Comparison of ENCODE assay signal across 8 cellular contexts in the genomic region with DNA sequence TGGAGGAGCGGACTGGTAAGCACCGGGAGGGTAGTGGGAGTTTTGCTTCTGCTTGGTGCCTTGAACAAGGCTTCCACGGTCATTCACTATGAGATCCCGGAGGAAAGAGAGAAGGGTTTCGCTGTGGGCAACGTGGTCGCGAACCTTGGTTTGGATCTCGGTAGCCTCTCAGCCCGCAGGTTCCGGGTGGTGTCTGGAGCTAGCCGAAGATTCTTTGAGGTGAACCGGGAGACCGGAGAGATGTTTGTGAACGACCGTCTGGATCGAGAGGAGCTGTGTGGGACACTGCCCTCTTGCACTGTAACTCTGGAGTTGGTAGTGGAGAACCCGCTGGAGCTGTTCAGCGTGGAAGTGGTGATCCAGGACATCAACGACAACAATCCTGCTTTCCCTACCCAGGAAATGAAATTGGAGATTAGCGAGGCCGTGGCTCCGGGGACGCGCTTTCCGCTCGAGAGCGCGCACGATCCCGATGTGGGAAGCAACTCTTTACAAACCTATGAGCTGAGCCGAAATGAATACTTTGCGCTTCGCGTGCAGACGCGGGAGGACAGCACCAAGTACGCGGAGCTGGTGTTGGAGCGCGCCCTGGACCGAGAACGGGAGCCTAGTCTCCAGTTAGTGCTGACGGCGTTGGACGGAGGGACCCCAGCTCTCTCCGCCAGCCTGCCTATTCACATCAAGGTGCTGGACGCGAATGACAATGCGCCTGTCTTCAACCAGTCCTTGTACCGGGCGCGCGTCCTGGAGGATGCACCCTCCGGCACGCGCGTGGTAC. TPM values are rescaled to one million over a fixed set of nuclear protein-coding genes. Genes with fewer than 3 reads are reported as not detected.
DNase-seq lines count a peak whose midpoint lies in the region; ATAC-seq and TF ChIP-seq lines count a peak whose summit lies in the region.

No MANE protein-coding gene starts in this region.

- no peak overlapping the region for H2AFZ ChIP-seq in Karpas-422 (ENCODE audit: low read length)

- peaks cover 57% of the 10 kb centered on the region for H3K79me2 ChIP-seq in Karpas-422 (ENCODE audit: low read length)

- peak; percentile 78 for DNase-seq in G401 (ENCODE audit: low spot score)
- peak; percentile 59 for DNase-seq in Karpas-422
- DNase-seq in activated T-cell treated with anti-CD3 and anti-CD28 coated beads, Interleukin-2, amount 50 U/mL, for 72 hours, result peak in 1 of 2 donors; percentile 15
- DNase-seq in glomerular endothelial cell (ENCODE audit: extremely low read depth, low read depth, low spot score), result peak; percentile 37
- DNase-seq in ovary, result peak; percentile 60 to 81 (median 71)
- DNase-seq in GM19240 (ENCODE audit: insufficient read length, low spot score), result no peak
- DNase-seq in LoVo (ENCODE audit: low spot score), result no peak

- no peak for TF ChIP-seq CTCF in ovary (IDR thresholded peaks at IDR 0.05)

- H4K20me1 ChIP-seq in Karpas-422 (ENCODE audit: insufficient read depth, low read depth, low read length), result no peaks in the 10 kb centered on the region

- H3K36me3 ChIP-seq in Karpas-422 (ENCODE audit: insufficient read depth, low read length) (0 out of 2 replicates have a peak, but pooled peaks cover 15% of the 10 kb centered on the region), ovary (no peaks in the 10 kb centered on the region)

- H3K27ac ChIP-seq in Karpas-422 (ENCODE audit: low read length) (peak overlapping the region; percentile 87), ovary (peak overlapping the region; percentile 26 to 75)

- H3K4me1 ChIP-seq in Karpas-422 (ENCODE audit: low read length) (peaks cover 77% of the 10 kb centered on the region), ovary (ENCODE audit: insufficient read depth) (peaks cover 17% of the 10 kb centered on the region)

- peak overlapping the region; percentile 78 for H3K4me2 ChIP-seq in Karpas-422 (ENCODE audit: low read depth, low read length, poor library complexity, severe bottlenecking)

- peak; percentile 23 for ATAC-seq in GM21619 (IDR thresholded peaks at IDR 0.05; ENCODE audit: unreplicated experiment)
- ATAC-seq in activated T-cell treated with anti-CD3 and anti-CD28 coated beads, Interleukin-2, amount 50 U/mL, for 72 hours (replicated peaks in 1 of 2), result peak; percentile 25 to 28

- in situ Hi-C loops in G401 (cut with HindIII; ENCODE audit: low sequenced_read_pairs), result no loop called here

- WGBS in ovary, 3 donors, result 0 to 1% (median 0%) methylated on average over 58 of the region's 58 CpGs

- H3K9me2 ChIP-seq in Karpas-422 (replicated peaks; ENCODE audit: insufficient read depth, low read length), result no peaks in the 10 kb centered on the region

- TF ChIP-seq EP300 in ovary (IDR thresholded peaks at IDR 0.05), result no peak

- peak overlapping the region; percentile 91 to 94 for H3K4me3 Mint-ChIP-seq in activated T-cell treated with anti-CD3 and anti-CD28 coated beads, Interleukin-2, amount 50 U/mL, for 72 hours

- peaks cover 0 to 3% of the 10 kb centered on the region in 2 donors for H3K36me3 Mint-ChIP-seq in activated T-cell treated with anti-CD3 and anti-CD28 coated beads, Interleukin-2, amount 50 U/mL, for 72 hours (ENCODE audit: insufficient read depth in 2 of 2)

- peak overlapping the region; percentile 97 for H3K9ac ChIP-seq in Karpas-422 (ENCODE audit: low read length)

- H3K4me3 ChIP-seq in Karpas-422 (ENCODE audit: low read length) (peak overlapping the region; percentile 87), ovary (peak overlapping the region; percentile 59)

- no peaks in the 10 kb centered on the region for H3K9me3 Mint-ChIP-seq in activated T-cell treated with anti-CD3 and anti-CD28 coated beads, Interleukin-2, amount 50 U/mL, for 72 hours

- peak overlapping the region; percentile 2 for H3K27ac Mint-ChIP-seq in activated T-cell treated with anti-CD3 and anti-CD28 coated beads, Interleukin-2, amount 50 U/mL, for 72 hours

- no peak for TF ChIP-seq POLR2A in ovary (IDR thresholded peaks at IDR 0.05)

- peaks cover 29% of the 10 kb centered on the region for H3K4me1 Mint-ChIP-seq in activated T-cell treated with anti-CD3 and anti-CD28 coated beads, Interleukin-2, amount 50 U/mL, for 72 hours (ENCODE audit: low read depth)

- H3K27me3 ChIP-seq in Karpas-422 (ENCODE audit: low read length) (no peaks in the 10 kb centered on the region), ovary (no peaks in the 10 kb centered on the region)

- intact Hi-C loops in ovary (cut with DNase I), result loop anchor here in 2 of 4 donors (5.0 kb wide), 3 partner anchors 36 to 86 kb away; no protein-coding TSS in a partner anchor

- H3K9me3 ChIP-seq in Karpas-422 (ENCODE audit: low read length) (no peaks in the 10 kb centered on the region), ovary (no peaks in the 10 kb centered on the region)

- H3K27me3 Mint-ChIP-seq in activated T-cell treated with anti-CD3 and anti-CD28 coated beads, Interleukin-2, amount 50 U/mL, for 72 hours (ENCODE audit: low read depth), result peaks cover 52% of the 10 kb centered on the region

RNA-seq across cellular contexts. Expression of a gene that starts 0.6 kb away (rescaled TPM):
- 1.0 and 7.7 TPM in 2 replicates for total RNA-seq in G401 (2014; rRNA removed; shearing (Covaris generic))
- total RNA-seq in Karpas-422 (2014; rRNA removed; shearing (Covaris generic); ENCODE audit: low replicate concordance), result 61.3 and 75.2 TPM in 2 replicates
- not detected for total RNA-seq in activated T-cell treated with anti-CD3 and anti-CD28 coated beads, Interleukin-2, amount 50 U/mL, for 72 hours
- 24.3 and 43.0 TPM in 2 replicates for total RNA-seq in glomerular endothelial cell
- total RNA-seq in ovary, result 10 to 100 TPM; 19.6 to 85.3 (median 67.7) TPM
- 10 to 100 TPM; 63.1 to 92.9 TPM for polyA plus RNA-seq in ovary

RNA-seq across cellular contexts. Expression of a gene that starts 8.5 kb away (rescaled TPM):
- not detected in 2 replicates for total RNA-seq in G401 (2014; rRNA removed; shearing (Covaris generic))
- 7.0 and 11.8 TPM in 2 replicates for total RNA-seq in Karpas-422 (2014; rRNA removed; shearing (Covaris generic); ENCODE audit: low replicate concordance)
- total RNA-seq in activated T-cell treated with anti-CD3 and anti-CD28 coated beads, Interleukin-2, amount 50 U/mL, for 72 hours, result not detected
- 0.44 and 2.5 TPM in 2 replicates for total RNA-seq in glomerular endothelial cell
- 1 to 10 TPM; 1.0 to 4.5 (median 2.4) TPM for total RNA-seq in ovary
- under 1 TPM; 0.22 to 0.32 TPM for polyA plus RNA-seq in ovary

RNA-seq across cellular contexts. Expression of a gene that starts 12.6 kb away (rescaled TPM):
- 0.14 and 0.18 TPM in 2 replicates for total RNA-seq in G401 (2014; rRNA removed; shearing (Covaris generic))
- total RNA-seq in Karpas-422 (2014; rRNA removed; shearing (Covaris generic); ENCODE audit: low replicate concordance), result 5.1 and 5.8 TPM in 2 replicates
- total RNA-seq in activated T-cell treated with anti-CD3 and anti-CD28 coated beads, Interleukin-2, amount 50 U/mL, for 72 hours, result not detected
- total RNA-seq in glomerular endothelial cell (0.24 and 2.5 TPM in 2 replicates), ovary (1 to 10 TPM; 1.4 to 3.5 (median 2.0) TPM)
- under 1 TPM; 0.19 to 0.48 TPM for polyA plus RNA-seq in ovary

RNA-seq across cellular contexts. Expression of a gene that starts 46.0 kb away (rescaled TPM):
- total RNA-seq in G401 (2014; rRNA removed; shearing (Covaris generic)), result not detected in 2 replicates
- total RNA-seq in Karpas-422 (2014; rRNA removed; shearing (Covaris generic); ENCODE audit: low replicate concordance), result 6.6 and 7.8 TPM in 2 replicates
- total RNA-seq in activated T-cell treated with anti-CD3 and anti-CD28 coated beads, Interleukin-2, amount 50 U/mL, for 72 hours, result under 1 TPM; 0.12 to 0.17 TPM
- 10.5 and 23.0 TPM in 2 replicates for total RNA-seq in glomerular endothelial cell
- total RNA-seq in ovary, result 10 to 100 TPM in 1 of 7 donors, 1 to 10 TPM in 6; 6.0 to 10.4 (median 8.2) TPM
- 1 to 10 TPM; 2.0 to 4.5 TPM for polyA plus RNA-seq in ovary

RNA-seq across cellular contexts. Expression of a gene that starts 55.5 kb away (rescaled TPM):
- not detected in 2 replicates for total RNA-seq in G401 (2014; rRNA removed; shearing (Covaris generic))
- total RNA-seq in Karpas-422 (2014; rRNA removed; shearing (Covaris generic); ENCODE audit: low replicate concordance), result 9.3 and 10.4 TPM in 2 replicates
- total RNA-seq in activated T-cell treated with anti-CD3 and anti-CD28 coated beads, Interleukin-2, amount 50 U/mL, for 72 hours, result under 1 TPM in 1 of 2 donors, not detected in 1; 0.22 TPM
- 12.3 and 17.5 TPM in 2 replicates for total RNA-seq in glomerular endothelial cell
- 1 to 10 TPM; 3.2 to 7.7 (median 5.7) TPM for total RNA-seq in ovary
- 1 to 10 TPM; 1.4 to 2.6 TPM for polyA plus RNA-seq in ovary

Comparison
In these comparisons a context has a peak if more than half of its experiments do, and no peak if none do; other contexts are left out.
1. DNase-seq: peak in G401 (single experiment), Karpas-422 (single experiment), glomerular endothelial cell (single experiment) and ovary (5 of 5); none in GM19240 (single experiment) and LoVo (single experiment).